In genomic region chr14:101812071-101812470, GRCh38 we compare ENCODE assay signal across 9 cellular contexts. TPM values are rescaled to one million over a fixed set of nuclear protein-coding genes. Genes with fewer than 3 reads are reported as not detected.
DNase-seq lines count a peak whose midpoint lies in the region; ATAC-seq and TF ChIP-seq lines count a peak whose summit lies in the region.
"Had no signal": no experiment of that assay in that cellular context is flagged by ENCODE, and none has a peak within 500 bp of the region (broad histone marks: within the 10 kb centered on the region; RNA-seq: fewer than 3 reads in every experiment).

No MANE protein-coding gene starts in this region.

- H3K36me3 ChIP-seq in esophagus muscularis mucosa (no peaks in the 10 kb centered on the region), gastrocnemius medialis (no peaks in the 10 kb centered on the region), ovary (no peaks in the 10 kb centered on the region)

- peak; percentile 25 for DNase-seq in ELF-1 (ENCODE audit: low read depth, low spot score)
- DNase-seq in SK-MEL-5 (ENCODE audit: low read depth, low spot score): peak; percentile 10
- DNase-seq in esophagus muscularis mucosa (ENCODE audit: extremely low spot score): no peak
- no peak for DNase-seq in gastrocnemius medialis
- no peak for DNase-seq in LoVo (ENCODE audit: low spot score)
- DNase-seq in kidney tubule cell (ENCODE audit: low spot score): no peak
- no peak for DNase-seq in ovary

- ATAC-seq in gastrocnemius medialis (no peak), GM21381 (IDR thresholded peaks at IDR 0.05; ENCODE audit: unreplicated experiment) (no peak)
- ATAC-seq: Panc1 had no signal

- H3K9me3 ChIP-seq in esophagus muscularis mucosa: no peaks in the 10 kb centered on the region
- no peaks in the 10 kb centered on the region for H3K9me3 ChIP-seq in gastrocnemius medialis
- H3K9me3 ChIP-seq in ovary: no peaks in the 10 kb centered on the region

- WGBS in esophagus muscularis mucosa: 83% methylated on average over 11 of the region's 11 CpGs
- 73 to 81% (median 78%) methylated on average over 11 of the region's 11 CpGs for WGBS in ovary, 3 donors

- TF ChIP-seq EP300 in esophagus muscularis mucosa (IDR thresholded peaks at IDR 0.05) (no peak), ovary (IDR thresholded peaks at IDR 0.05) (no peak)

- H3K4me1 ChIP-seq in esophagus muscularis mucosa: peaks cover 54 to 68% (median 59%) of the 10 kb centered on the region in 4 donors
- peaks cover 48 to 54% of the 10 kb centered on the region in 2 donors for H3K4me1 ChIP-seq in gastrocnemius medialis
- peaks cover 13% of the 10 kb centered on the region for H3K4me1 ChIP-seq in ovary (ENCODE audit: insufficient read depth)

- in situ Hi-C loops in SK-MEL-5 (cut with HindIII; ENCODE audit: low pct_unique_long_range_greater_than_20kb, low sequenced_read_pairs) (loop anchor here (5.0 kb wide), 2 partner anchors 35 to 45 kb away; no protein-coding TSS in a partner anchor), gastrocnemius medialis (cut with MboI; ENCODE audit: low sequenced_read_pairs in 4 of 4) (no loop called here)

- no peak for TF ChIP-seq POLR2A in esophagus muscularis mucosa (IDR thresholded peaks at IDR 0.05; ENCODE audit: low read depth)
- no peak for TF ChIP-seq POLR2A in gastrocnemius medialis (IDR thresholded peaks at IDR 0.05)
- TF ChIP-seq POLR2A in ovary (IDR thresholded peaks at IDR 0.05): no peak

- no peak overlapping the region for H3K4me3 ChIP-seq in esophagus muscularis mucosa
- H3K4me3 ChIP-seq in gastrocnemius medialis: no peak overlapping the region
- no peak overlapping the region for H3K4me3 ChIP-seq in ovary

- H3K27ac ChIP-seq in esophagus muscularis mucosa (replicated peaks in 1 of 4) (peak overlapping the region; percentile 92 to 99 (median 94)), gastrocnemius medialis (peak overlapping the region; percentile 91 to 96 (median 93)), ovary (no peak overlapping the region)

- intact Hi-C loops in esophagus muscularis mucosa (cut with DNase I) (loop anchor here (5.0 kb wide), 1 partner anchor 45 kb away; no protein-coding TSS in a partner anchor), gastrocnemius medialis (cut with DNase I; ENCODE audit: low total_unique reads) (loop anchor here (5.0 kb wide), 2 partner anchors 115 to 155 kb away; no protein-coding TSS in a partner anchor), ovary (cut with DNase I) (no loop called here)

- TF ChIP-seq CTCF in esophagus muscularis mucosa (IDR thresholded peaks at IDR 0.05) (no peak), gastrocnemius medialis (IDR thresholded peaks at IDR 0.05 in 4 of 5, conservative IDR thresholded peaks at IDR 0.05 in 1 of 5) (no peak), ovary (IDR thresholded peaks at IDR 0.05) (no peak)

- H3K27me3 ChIP-seq in esophagus muscularis mucosa (no peaks in the 10 kb centered on the region), gastrocnemius medialis (no peaks in the 10 kb centered on the region), ovary (no peaks in the 10 kb centered on the region)

RNA-seq across cellular contexts. Expression of gene PPP2R5C, which starts 50.6 kb away (rescaled TPM):
- total RNA-seq in SK-MEL-5 (2014; rRNA removed; shearing (Covaris generic)): 216 and 235 TPM in 2 replicates
- polyA plus RNA-seq in SK-MEL-5 (2015; cell fraction: cytosol; rRNA removed): 130 and 163 TPM in 2 replicates
- 118 and 121 TPM in 2 replicates for polyA plus RNA-seq in SK-MEL-5 (2015; cell fraction: nucleus; rRNA removed)
- 100 to 1,000 TPM; 103 to 142 (median 131) TPM for total RNA-seq in esophagus muscularis mucosa
- 10 to 100 TPM; 35.4 to 65.9 (median 49.3) TPM for total RNA-seq in gastrocnemius medialis
- total RNA-seq in ovary: 100 to 1,000 TPM in 4 of 7 donors, 10 to 100 TPM in 3; 63.1 to 136 (median 111) TPM
- polyA plus RNA-seq in ovary: 10 to 100 TPM; 52.8 to 95.3 TPM

Comparison
In these comparisons a context has a peak if more than half of its experiments do, and no peak if none do; other contexts are left out.
1. DNase-seq: peak in ELF-1 (single experiment) and SK-MEL-5 (single experiment); none in esophagus muscularis mucosa (single experiment), gastrocnemius medialis (0 of 2), LoVo (single experiment), kidney tubule cell (single experiment) and ovary (0 of 5).
2. H3K27ac ChIP-seq: peak in esophagus muscularis mucosa (4 of 4) and gastrocnemius medialis (4 of 4); none in ovary (0 of 2).
3. intact Hi-C loops: an anchor here in esophagus muscularis mucosa (5.0 kb wide) and gastrocnemius medialis (5.0 kb wide); none called in ovary.